8 cellular contexts compared by ENCODE assay signal in the genomic region with DNA sequence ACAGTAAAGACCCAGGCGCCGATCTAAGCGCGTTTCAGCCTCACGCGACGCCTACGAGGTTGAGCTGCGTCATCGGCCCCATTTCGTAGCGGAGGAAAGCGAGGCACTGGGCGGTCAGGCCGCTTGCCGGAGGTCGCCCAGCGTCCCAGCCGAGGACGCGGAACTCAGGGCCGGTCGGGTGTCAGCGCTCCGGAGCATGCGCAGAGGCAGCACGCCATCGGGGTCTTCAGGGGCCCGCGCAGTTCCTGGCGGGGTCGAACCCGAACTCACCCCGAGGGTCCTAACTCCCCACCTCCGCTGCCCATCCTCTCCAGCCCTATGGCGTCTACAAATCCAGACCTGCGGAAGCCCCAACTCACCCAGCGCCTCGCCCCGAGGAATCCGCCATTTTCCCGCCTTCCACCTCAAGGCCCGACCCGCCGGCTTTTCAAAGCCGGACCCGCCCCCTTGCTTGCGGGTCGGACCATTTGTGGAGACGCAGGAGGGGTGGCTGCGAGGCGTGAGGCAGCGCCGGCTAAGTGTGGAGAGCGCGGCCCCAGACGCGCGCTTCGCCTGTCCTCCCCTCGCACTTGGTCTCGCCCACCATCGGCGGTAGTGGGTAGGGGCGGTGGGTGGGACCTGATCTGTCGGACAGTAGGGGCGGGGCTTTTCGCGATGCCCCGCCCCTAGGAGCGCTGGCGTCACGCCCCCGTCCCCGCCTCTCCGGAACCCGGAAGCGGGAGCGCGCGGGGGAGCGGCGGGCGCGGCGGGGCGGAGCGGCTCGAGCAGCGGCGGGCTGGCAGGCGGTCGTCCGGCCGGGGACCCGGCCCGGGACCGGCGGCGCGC. TPM values are rescaled to one million over a fixed set of nuclear protein-coding genes. Genes with fewer than 3 reads are reported as not detected.
DNase-seq lines count a peak whose midpoint lies in the region; ATAC-seq, FAIRE-seq and TF ChIP-seq lines count a peak whose summit lies in the region.

A gene with protein sequence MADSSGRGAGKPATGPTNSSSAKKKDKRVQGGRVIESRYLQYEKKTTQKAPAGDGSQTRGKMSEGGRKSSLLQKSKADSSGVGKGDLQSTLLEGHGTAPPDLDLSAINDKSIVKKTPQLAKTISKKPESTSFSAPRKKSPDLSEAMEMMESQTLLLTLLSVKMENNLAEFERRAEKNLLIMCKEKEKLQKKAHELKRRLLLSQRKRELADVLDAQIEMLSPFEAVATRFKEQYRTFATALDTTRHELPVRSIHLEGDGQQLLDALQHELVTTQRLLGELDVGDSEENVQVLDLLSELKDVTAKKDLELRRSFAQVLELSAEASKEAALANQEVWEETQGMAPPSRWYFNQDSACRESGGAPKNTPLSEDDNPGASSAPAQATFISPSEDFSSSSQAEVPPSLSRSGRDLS (minus strand): TSS at position 418 of the 825 bp plus-strand sequence. CDS start 30 bp downstream, at position 388.
A gene with protein sequence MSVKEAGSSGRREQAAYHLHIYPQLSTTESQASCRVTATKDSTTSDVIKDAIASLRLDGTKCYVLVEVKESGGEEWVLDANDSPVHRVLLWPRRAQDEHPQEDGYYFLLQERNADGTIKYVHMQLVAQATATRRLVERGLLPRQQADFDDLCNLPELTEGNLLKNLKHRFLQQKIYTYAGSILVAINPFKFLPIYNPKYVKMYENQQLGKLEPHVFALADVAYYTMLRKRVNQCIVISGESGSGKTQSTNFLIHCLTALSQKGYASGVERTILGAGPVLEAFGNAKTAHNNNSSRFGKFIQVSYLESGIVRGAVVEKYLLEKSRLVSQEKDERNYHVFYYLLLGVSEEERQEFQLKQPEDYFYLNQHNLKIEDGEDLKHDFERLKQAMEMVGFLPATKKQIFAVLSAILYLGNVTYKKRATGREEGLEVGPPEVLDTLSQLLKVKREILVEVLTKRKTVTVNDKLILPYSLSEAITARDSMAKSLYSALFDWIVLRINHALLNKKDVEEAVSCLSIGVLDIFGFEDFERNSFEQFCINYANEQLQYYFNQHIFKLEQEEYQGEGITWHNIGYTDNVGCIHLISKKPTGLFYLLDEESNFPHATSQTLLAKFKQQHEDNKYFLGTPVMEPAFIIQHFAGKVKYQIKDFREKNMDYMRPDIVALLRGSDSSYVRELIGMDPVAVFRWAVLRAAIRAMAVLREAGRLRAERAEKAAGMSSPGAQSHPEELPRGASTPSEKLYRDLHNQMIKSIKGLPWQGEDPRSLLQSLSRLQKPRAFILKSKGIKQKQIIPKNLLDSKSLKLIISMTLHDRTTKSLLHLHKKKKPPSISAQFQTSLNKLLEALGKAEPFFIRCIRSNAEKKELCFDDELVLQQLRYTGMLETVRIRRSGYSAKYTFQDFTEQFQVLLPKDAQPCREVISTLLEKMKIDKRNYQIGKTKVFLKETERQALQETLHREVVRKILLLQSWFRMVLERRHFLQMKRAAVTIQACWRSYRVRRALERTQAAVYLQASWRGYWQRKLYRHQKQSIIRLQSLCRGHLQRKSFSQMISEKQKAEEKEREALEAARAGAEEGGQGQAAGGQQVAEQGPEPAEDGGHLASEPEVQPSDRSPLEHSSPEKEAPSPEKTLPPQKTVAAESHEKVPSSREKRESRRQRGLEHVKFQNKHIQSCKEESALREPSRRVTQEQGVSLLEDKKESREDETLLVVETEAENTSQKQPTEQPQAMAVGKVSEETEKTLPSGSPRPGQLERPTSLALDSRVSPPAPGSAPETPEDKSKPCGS (N-terminal part only) (plus strand): TSS at position 743 of the 825 bp plus-strand sequence. CDS start 25,941 bp downstream, outside the sequence.

- H3K79me2 ChIP-seq in endothelial cell of umbilical vein (ENCODE audit: control insufficient read depth, insufficient read depth, low read length): peaks cover 70% of the 10 kb centered on the region

- H3K27ac Mint-ChIP-seq in IgD-negative memory B cell: peak within 1 kb of the TSS; percentile 96 to 98 (median 97)

- H3K27ac ChIP-seq in endothelial cell of umbilical vein (ENCODE audit: insufficient read depth, low read depth, low read length): peak within 1 kb of the TSS; percentile 75

- H2AFZ ChIP-seq in endothelial cell of umbilical vein (ENCODE audit: low read depth, low read length): peak within 1 kb of the TSS; percentile 83

- H3K4me3 ChIP-seq in endothelial cell of umbilical vein (replicated peaks in 1 of 3; ENCODE audit: insufficient read depth in 1 of 3, low read depth in 1 of 3, low read length in 3 of 3): peak within 1 kb of the TSS; percentile 80 to 90 (median 89)

- H3K4me2 ChIP-seq in endothelial cell of umbilical vein (ENCODE audit: insufficient read depth, low read length): peak within 1 kb of the TSS; percentile 82

- no peaks in the 10 kb centered on the region for H3K9me3 Mint-ChIP-seq in IgD-negative memory B cell

- peak; percentile 68 for ATAC-seq in GM21529 (IDR thresholded peaks at IDR 0.05; ENCODE audit: unreplicated experiment)

- POLR2A ChIA-PET in endothelial cell of umbilical vein (lab: Charles Lee): no interaction called here

- peak within 1 kb of the TSS; percentile 84 for H3K9ac ChIP-seq in endothelial cell of umbilical vein (replicated peaks; ENCODE audit: extremely low read depth, insufficient read depth, low read length)

- H3K4me1 Mint-ChIP-seq in IgD-negative memory B cell: peaks cover 39 to 49% (median 41%) of the 10 kb centered on the region in 3 donors

- no peak for TF ChIP-seq CTCF in endothelial cell of umbilical vein (IDR thresholded peaks at IDR 0.05; ENCODE audit: extremely low read depth in 1 of 2, insufficient read depth in 1 of 2, low read depth in 1 of 2, low read length in 2 of 2)

- H3K27me3 Mint-ChIP-seq in IgD-negative memory B cell: no peaks in the 10 kb centered on the region

- FAIRE-seq in endothelial cell of umbilical vein (lab: Jason Lieb, UNC): peak; percentile 97

- H3K36me3 Mint-ChIP-seq in IgD-negative memory B cell: peaks cover 6% of the 10 kb centered on the region

- no peaks in the 10 kb centered on the region for H3K9me3 ChIP-seq in endothelial cell of umbilical vein (replicated peaks; ENCODE audit: control insufficient read depth, insufficient read depth, low read length)

- dilution Hi-C loops in endothelial cell of umbilical vein (cut with MboI; ENCODE audit: extremely low pct_ligation_motif_present, low sequenced_read_pairs): no loop called here

- DNase-seq in DMS 273 treated with DMSO at 0.1 percent for 48 hours (lab: John Stamatoyannopoulos, UW): peak; percentile 93
- peak; percentile 100 for DNase-seq in OCI-M1 (lab: John Stamatoyannopoulos, UW)
- DNase-seq in activated T-cell treated with anti-CD3 and anti-CD28 coated beads for 1 hour (ENCODE audit: low read depth): peak; percentile 98
- DNase-seq in endothelial cell of umbilical vein (ENCODE audit: low read depth, low spot score): peak; percentile 99
- DNase-seq in midbrain (lab: John Stamatoyannopoulos, UW): peak; percentile 99
- DNase-seq in stimulated activated CD8-positive, alpha-beta memory T cell treated with anti-CD3 and anti-CD28 coated beads, Interleukin-15, amount 100 ng/mL, for 48 hours (ENCODE audit: low read depth in 2 of 2): peak; percentile 99

- intact Hi-C loops in endothelial cell of umbilical vein (cut with micrococcal nuclease): loop anchor here (1.0 kb wide), 2 partner anchors 33 to 60 kb away; no protein-coding TSS in a partner anchor

- CTCF ChIA-PET in endothelial cell of umbilical vein (lab: Charles Lee): interaction anchor here (2.0 kb wide), 1 partner anchor 33 kb away, joined by 6 read pairs; no protein-coding TSS in a partner anchor

- peak; percentile 72 for TF ChIP-seq POLR2A in endothelial cell of umbilical vein (IDR thresholded peaks at IDR 0.05; ENCODE audit: low read depth, low read length)

- H3K27me3 ChIP-seq in endothelial cell of umbilical vein (ENCODE audit: control insufficient read depth in 2 of 2, insufficient read depth in 2 of 2, low read length in 2 of 2): no peaks in the 10 kb centered on the region

- no peaks in the 10 kb centered on the region for H3K9me1 ChIP-seq in endothelial cell of umbilical vein (replicated peaks; ENCODE audit: control insufficient read depth, extremely low read depth, insufficient read depth, low read length)

- H3K4me3 Mint-ChIP-seq in IgD-negative memory B cell: peak within 1 kb of the TSS; percentile 93 to 100 (median 98)

- H4K20me1 ChIP-seq in endothelial cell of umbilical vein (replicated peaks; ENCODE audit: control insufficient read depth, extremely low read depth, insufficient read depth, low read length): no peaks in the 10 kb centered on the region

- no peaks in the 10 kb centered on the region for H3K36me3 ChIP-seq in endothelial cell of umbilical vein (ENCODE audit: control insufficient read depth in 2 of 2, extremely low read depth in 1 of 2, insufficient read depth in 2 of 2, low read length in 2 of 2)

- no TSS peak for BruUV-seq in endothelial cell of umbilical vein (replicated peaks; lab: Mats Ljungman, UMichigan)

- peaks cover 41% of the 10 kb centered on the region for H3K4me1 ChIP-seq in endothelial cell of umbilical vein (ENCODE audit: control insufficient read depth, extremely low read depth, insufficient read depth, low read length)

TF ChIP-seq in endothelial cell of umbilical vein, 7 proteins besides CTCF, POLR2A, EP300 and RAD21 (continues in another document):
- no peak for TF ChIP-seq GATA2 (IDR thresholded peaks at IDR 0.05; ENCODE audit: insufficient read depth, insufficient read length, low read depth, low read length)

RNA-seq across cellular contexts. Expression of the first gene that starts in this region (rescaled TPM):
- polyA plus RNA-seq in IgD-negative memory B cell (11.4 TPM), endothelial cell of umbilical vein (9.0 and 9.6 TPM in 2 replicates)
- total RNA-seq in endothelial cell of umbilical vein: 23.4 and 30.3 TPM in 2 replicates
- 16.1 and 17.5 TPM in 2 replicates for polyA plus RNA-seq in endothelial cell of umbilical vein (2011; cell fraction: cytosol; rRNA removed)
- 17.8 and 25.4 TPM in 2 replicates for polyA plus RNA-seq in endothelial cell of umbilical vein (2011; cell fraction: nucleus; rRNA removed)
- polyA plus RNA-seq in endothelial cell of umbilical vein (2012): 12.6 and 15.8 TPM in 2 replicates
- polyA minus RNA-seq in endothelial cell of umbilical vein: 7.9 and 8.0 TPM in 2 replicates
- polyA minus RNA-seq in endothelial cell of umbilical vein (2011; cell fraction: cytosol; rRNA and poly(A)+ RNA removed): 13.7 TPM
- 7.5 and 8.4 TPM in 2 replicates for polyA minus RNA-seq in endothelial cell of umbilical vein (2011; cell fraction: nucleus; rRNA and poly(A)+ RNA removed)

RNA-seq across cellular contexts. Expression of the second gene that starts in this region (rescaled TPM):
- polyA plus RNA-seq in IgD-negative memory B cell: 26.9 TPM
- 119 and 124 TPM in 2 replicates for total RNA-seq in endothelial cell of umbilical vein
- 64.4 and 69.8 TPM in 2 replicates for polyA plus RNA-seq in endothelial cell of umbilical vein
- 43.2 and 47.5 TPM in 2 replicates for polyA plus RNA-seq in endothelial cell of umbilical vein (2011; cell fraction: cytosol; rRNA removed)
- polyA plus RNA-seq in endothelial cell of umbilical vein (2011; cell fraction: nucleus; rRNA removed): 227 and 234 TPM in 2 replicates
- 76.5 and 94.6 TPM in 2 replicates for polyA plus RNA-seq in endothelial cell of umbilical vein (2012)
- 97.0 and 109 TPM in 2 replicates for polyA minus RNA-seq in endothelial cell of umbilical vein
- 42.7 TPM for polyA minus RNA-seq in endothelial cell of umbilical vein (2011; cell fraction: cytosol; rRNA and poly(A)+ RNA removed)
- polyA minus RNA-seq in endothelial cell of umbilical vein (2011; cell fraction: nucleus; rRNA and poly(A)+ RNA removed): 104 and 123 TPM in 2 replicates

Comparison
In these comparisons a context has a peak if more than half of its experiments do, and no peak if none do; other contexts are left out.
1. Peak in every context shown above with its lines: DNase-seq, ATAC-seq, H3K4me3 ChIP-seq and H3K27ac ChIP-seq.